Comparison of ENCODE assay signal across 13 cellular contexts in genomic region chr19:37699057-37699456, GRCh38.
"Had no signal": no experiment of that assay in that cellular context is flagged by ENCODE, and none has a peak within 500 bp of the region (broad histone marks: within the 10 kb centered on the region; RNA-seq: fewer than 3 reads in every experiment).

No MANE protein-coding gene starts in this region.

- H3K4me1 ChIP-seq: gastroesophageal sphincter, left ventricle myocardium inferior, transverse colon had no signal

- H3K27me3 ChIP-seq: dorsolateral prefrontal cortex, gastroesophageal sphincter, transverse colon had no signal

- H3K27ac ChIP-seq: dorsolateral prefrontal cortex, gastroesophageal sphincter, left ventricle myocardium inferior, skin epidermis, transverse colon had no signal

- DNase-seq: activated CD4-positive, alpha-beta T cell treated with anti-CD3 and anti-CD28 coated beads, Interleukin-2, amount 50 U/mL, for 1 hour; activated naive CD8-positive, alpha-beta T cell treated with anti-CD3 and anti-CD28 coated beads, Interleukin-2, amount 10 ng/mL, durations not matched to agents 7 days and 5 days; anterior cingulate cortex; dorsolateral prefrontal cortex; endodermal cell; erythroblast; left ventricle myocardium inferior; stimulated activated CD4-positive, alpha-beta T cell treated with anti-CD3 and anti-CD28 coated beads, Interleukin-4, amount 100 ng/mL, for 24 hours; stimulated activated naive CD4-positive, alpha-beta T cell; T-helper 9 cell; transverse colon had no signal

- H3K4me3 ChIP-seq: dorsolateral prefrontal cortex, gastroesophageal sphincter, left ventricle myocardium inferior, skin epidermis, transverse colon had no signal
